ENCODE assay signal across 19 cellular contexts in genomic region chr1:7852778-7853177, GRCh38. TPM values are rescaled to one million over a fixed set of nuclear protein-coding genes. Genes with fewer than 3 reads are reported as not detected.
DNase-seq lines count a peak whose midpoint lies in the region; ATAC-seq and TF ChIP-seq lines count a peak whose summit lies in the region.
"Had no signal": no experiment of that assay in that cellular context is flagged by ENCODE, and none has a peak within 500 bp of the region (broad histone marks: within the 10 kb centered on the region; RNA-seq: fewer than 3 reads in every experiment).

A gene with protein sequence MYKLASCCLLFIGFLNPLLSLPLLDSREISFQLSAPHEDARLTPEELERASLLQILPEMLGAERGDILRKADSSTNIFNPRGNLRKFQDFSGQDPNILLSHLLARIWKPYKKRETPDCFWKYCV (minus strand): TSS chr1:7853065. CDS start chr1:7853003, 62 bp downstream.

- H3K4me3 ChIP-seq in HEK293 (ENCODE audit: low read depth, low read length), result no peak within 1 kb of the TSS
- no peak within 1 kb of the TSS for H3K4me3 ChIP-seq in WERI-Rb-1 (ENCODE audit: low read depth, low read length)
- H3K4me3 ChIP-seq in neural cell (ENCODE audit: low read length), result no peak within 1 kb of the TSS
- no peak within 1 kb of the TSS for H3K4me3 ChIP-seq in heart right ventricle
- H3K4me3 ChIP-seq: BLaER1 treated with 17β-estradiol and CSF1 and Interleukin-3, amounts not matched to agents 10 nM and 100 nM; HAP-1 had no signal

- no peak for TF ChIP-seq RAD21 in neural cell (conservative IDR thresholded peaks at IDR 0.05)

- intact Hi-C loops in heart right ventricle (cut with DNase I), result no loop called here

- no peak for ATAC-seq in heart right ventricle

- WGBS in heart right ventricle, 2 donors, result 54 to 59% methylated on average over 3 of the region's 3 CpGs

- H3K9ac ChIP-seq in neural cell (ENCODE audit: low read length), result no peak within 1 kb of the TSS
- H3K9ac ChIP-seq: BLaER1 treated with 17β-estradiol and CSF1 and Interleukin-3, amounts not matched to agents 10 nM and 100 nM had no signal

- TF ChIP-seq EP300 in neural cell (conservative IDR thresholded peaks at IDR 0.05; ENCODE audit: poor library complexity, severe bottlenecking), result no peak

- CTCF ChIA-PET in HEK293 (lab: Yijun Ruan, JAX), result no interaction called here

- H3F3A ChIP-seq in neural cell (ENCODE audit: insufficient read depth, low read length, poor library complexity, severe bottlenecking), result no peaks in the 10 kb centered on the region

- DNase-seq in NCI-H82 treated with DMSO at 0.1 percent for 48 hours (lab: John Stamatoyannopoulos, UW; ENCODE audit: unreplicated experiment) (peak; percentile 28), WERI-Rb-1 (peak; percentile 29), heart right ventricle (no peak), NCI-H1436 treated with DMSO at 0.1 percent for 48 hours (lab: John Stamatoyannopoulos, UW) (no peak), middle frontal gyrus (ENCODE audit: extremely low spot score, low spot score) (no peak)
- DNase-seq in activated CD4-positive, CD25-positive, alpha-beta regulatory T cell (lab: John Stamatoyannopoulos, UW), result no peak
- DNase-seq: CD8-positive, alpha-beta memory T cell; DMS79 treated with DMSO at 0.1 percent for 48 hours; NCI-H1092 treated with DMSO at 0.1 percent for 48 hours; NCI-H1694 treated with DMSO at 0.1 percent for 48 hours; SIG-M5; T-helper 1 cell had no signal

- H3K79me2 ChIP-seq in neural cell (replicated peaks; ENCODE audit: insufficient read depth, low read length), result no peaks in the 10 kb centered on the region

- H3K9me3 ChIP-seq in HEK293 (ENCODE audit: control insufficient read depth, insufficient read depth, low read depth, low read length), result no peaks in the 10 kb centered on the region
- no peaks in the 10 kb centered on the region for H3K9me3 ChIP-seq in WERI-Rb-1 (ENCODE audit: severe bottlenecking)
- no peaks in the 10 kb centered on the region for H3K9me3 ChIP-seq in neural cell (ENCODE audit: low read length)
- no peaks in the 10 kb centered on the region for H3K9me3 ChIP-seq in heart right ventricle
- H3K9me3 ChIP-seq: BLaER1 treated with 17β-estradiol and CSF1 and Interleukin-3, amounts not matched to agents 10 nM and 100 nM; HAP-1 had no signal

- no peaks in the 10 kb centered on the region for H3K36me3 ChIP-seq in HEK293 (ENCODE audit: control insufficient read depth in 2 of 2, insufficient read depth in 1 of 2, low read length in 2 of 2)
- no peaks in the 10 kb centered on the region for H3K36me3 ChIP-seq in WERI-Rb-1
- no peaks in the 10 kb centered on the region for H3K36me3 ChIP-seq in neural cell (ENCODE audit: insufficient read depth, low read length)
- peaks cover 0 to 5% (median 0%) of the 10 kb centered on the region in 9 donors for H3K36me3 ChIP-seq in heart right ventricle
- H3K36me3 ChIP-seq: BLaER1 treated with 17β-estradiol and CSF1 and Interleukin-3, amounts not matched to agents 10 nM and 100 nM; HAP-1 had no signal

- no peak within 1 kb of the TSS for H2AFZ ChIP-seq in neural cell (ENCODE audit: low read depth, low read length)

- no peak for TF ChIP-seq CTCF in HEK293 (tag by site-specific recombination; IDR thresholded peaks at IDR 0.05)
- TF ChIP-seq CTCF in WERI-Rb-1 (IDR thresholded peaks at IDR 0.05; ENCODE audit: low read depth, low read length), result no peak
- no peak for TF ChIP-seq CTCF in neural cell (IDR thresholded peaks at IDR 0.05; ENCODE audit: poor library complexity, severe bottlenecking)
- no peak for TF ChIP-seq CTCF in heart right ventricle (IDR thresholded peaks at IDR 0.05)

- no peak within 1 kb of the TSS for H3K4me2 ChIP-seq in neural cell (ENCODE audit: low read length)

- H4K20me1 ChIP-seq in neural cell (ENCODE audit: insufficient read depth), result no peaks in the 10 kb centered on the region
- H4K20me1 ChIP-seq: BLaER1 treated with 17β-estradiol and CSF1 and Interleukin-3, amounts not matched to agents 10 nM and 100 nM had no signal

- POLR2A ChIA-PET in HEK293 (lab: Yijun Ruan, JAX), result no interaction called here

- H3K27me3 ChIP-seq in WERI-Rb-1 (ENCODE audit: insufficient read depth, low read depth, severe bottlenecking), result no peaks in the 10 kb centered on the region
- no peaks in the 10 kb centered on the region for H3K27me3 ChIP-seq in neural cell (ENCODE audit: insufficient read depth, low read depth, low read length)
- H3K27me3 ChIP-seq in heart right ventricle, result no peaks in the 10 kb centered on the region
- H3K27me3 ChIP-seq: BLaER1 treated with 17β-estradiol and CSF1 and Interleukin-3, amounts not matched to agents 10 nM and 100 nM had no signal

- H3K4me1 ChIP-seq in HEK293 (ENCODE audit: control insufficient read depth, insufficient read depth, low read length), result peaks cover 4% of the 10 kb centered on the region; the same call in 1 of the 2 replicates
- H3K4me1 ChIP-seq in heart right ventricle, result no peaks in the 10 kb centered on the region

- H3K9me2 ChIP-seq in neural cell (ENCODE audit: insufficient read depth, low read length), result no peaks in the 10 kb centered on the region

- H3K27ac ChIP-seq in HEK293 (ENCODE audit: extremely low read depth, low read depth, low read length) (no peak within 1 kb of the TSS), WERI-Rb-1 (no peak within 1 kb of the TSS), neural cell (ENCODE audit: low read length) (no peak within 1 kb of the TSS), heart right ventricle (no peak within 1 kb of the TSS)
- H3K27ac ChIP-seq: BLaER1 treated with 17β-estradiol and CSF1 and Interleukin-3, amounts not matched to agents 10 nM and 100 nM; RWPE1 had no signal

TF ChIP-seq in HEK293, 187 proteins besides CTCF, POLR2A, EP300 and RAD21:
- no peak for TF ChIP-seq ZNF211 (tag by site-specific recombination; IDR thresholded peaks at IDR 0.05; ENCODE audit: low read depth)
- TF ChIP-seq ZNF221 (tag by site-specific recombination; IDR thresholded peaks at IDR 0.05; ENCODE audit: borderline replicate concordance), result no peak
- TF ChIP-seq ZNF585B (tag by site-specific recombination; IDR thresholded peaks at IDR 0.05), result no peak
- peak; percentile 33; the same call in 1 of the 2 replicates for TF ChIP-seq OSR2 (tag by site-specific recombination; IDR thresholded peaks at IDR 0.05)
- TF ChIP-seq ZSCAN23 (tag by site-specific recombination; IDR thresholded peaks at IDR 0.05), result no peak
- TF ChIP-seq FEZF1 (tag by site-specific recombination; IDR thresholded peaks at IDR 0.05), result 0 out of 2 replicates have a peak, but pooled peaks have one; percentile 19
- peak; percentile 65 for TF ChIP-seq TCF7L2 (IDR thresholded peaks at IDR 0.05; ENCODE audit: borderline replicate concordance, low read depth, low read length)

TF ChIP-seq in neural cell, 6 proteins besides CTCF, POLR2A, EP300 and RAD21:
- TF ChIP-seq POLR2AphosphoS5 (IDR thresholded peaks at IDR 0.05) (peak; percentile 16), MXI1 (conservative IDR thresholded peaks at IDR 0.05; ENCODE audit: poor library complexity, severe bottlenecking) (no peak)

RNA-seq across cellular contexts. Expression of the gene that starts here (rescaled TPM):
- polyA plus RNA-seq in neural cell, result 1.5 and 2.4 TPM in 2 replicates
- not detected in 2 replicates for polyA minus RNA-seq in neural cell
- under 1 TPM in 1 of 10 donors, not detected in 9; 0.16 TPM for total RNA-seq in heart right ventricle
- polyA plus RNA-seq in heart right ventricle, result not detected
- total RNA-seq: LHCN-M2, NCI-H460 had no signal

Comparison
In these comparisons a context has a peak if more than half of its experiments do, and no peak if none do; other contexts are left out.
1. DNase-seq: peak in NCI-H82 treated with DMSO at 0.1 percent for 48 hours (single experiment) and WERI-Rb-1 (single experiment); none in activated CD4-positive, CD25-positive, alpha-beta regulatory T cell (0 of 4), heart right ventricle (0 of 2), NCI-H1436 treated with DMSO at 0.1 percent for 48 hours (single experiment) and middle frontal gyrus (single experiment).